In genomic region chr7:105766421-105767191, GRCh38 we compare ENCODE assay signal across 13 cellular contexts.
DNase-seq lines count a peak whose midpoint lies in the region; ATAC-seq and TF ChIP-seq lines count a peak whose summit lies in the region.
"Had no signal": no experiment of that assay in that cellular context is flagged by ENCODE, and none has a peak within 500 bp of the region (broad histone marks: within the 10 kb centered on the region; RNA-seq: fewer than 3 reads in every experiment).

No MANE protein-coding gene starts in this region.

- intact Hi-C loops in upper lobe of right lung (cut with DNase I): no loop called here

- no peak overlapping the region for H3K27ac ChIP-seq in upper lobe of right lung
- H3K27ac ChIP-seq: BLaER1, epithelial cell of prostate had no signal

- H3K27me3 ChIP-seq in upper lobe of right lung: no peaks in the 10 kb centered on the region
- H3K27me3 ChIP-seq: BLaER1 had no signal

- H3K4me1 ChIP-seq in upper lobe of right lung: peaks cover 8% of the 10 kb centered on the region
- H3K4me1 ChIP-seq: BLaER1 had no signal

- H3K36me3 ChIP-seq in upper lobe of right lung: no peaks in the 10 kb centered on the region
- H3K36me3 ChIP-seq: BLaER1 had no signal

- TF ChIP-seq CTCF in upper lobe of right lung (IDR thresholded peaks at IDR 0.05): no peak

- no peaks in the 10 kb centered on the region for H3K9me3 ChIP-seq in upper lobe of right lung
- H3K9me3 ChIP-seq: BLaER1 had no signal

- DNase-seq in stimulated activated CD4-positive, alpha-beta T cell treated with anti-CD3 and anti-CD28 coated beads, Interleukin-4, amount 100 ng/mL, for 24 hours: peak; percentile 28
- DNase-seq in stimulated activated CD4-positive, alpha-beta T cell treated with anti-CD3 and anti-CD28 coated beads, Interleukin-4, amount 100 ng/mL, for 1 hour: no peak
- DNase-seq in cerebellar cortex (ENCODE audit: low spot score) (peak; percentile 77), upper lobe of right lung (no peak), NCI-H2227 treated with DMSO at 0.1 percent for 48 hours (lab: John Stamatoyannopoulos, UW) (no peak), NCI-H748 treated with DMSO at 0.1 percent for 48 hours (lab: John Stamatoyannopoulos, UW) (no peak)
- DNase-seq: activated CD4-positive, alpha-beta T cell treated with anti-CD3 and anti-CD28 coated beads, Interleukin-2, amount 10 ng/mL, durations not matched to agents 24 days and 14 days; activated naive CD8-positive, alpha-beta T cell treated with anti-CD3 and anti-CD28 coated beads, Interleukin-2, amount 10 ng/mL, durations not matched to agents 7 days and 5 days; left cardiac atrium had no signal

- peak; percentile 53 for ATAC-seq in HG02884 (IDR thresholded peaks at IDR 0.05; ENCODE audit: unreplicated experiment)
- peak; percentile 28 for ATAC-seq in upper lobe of right lung
- no peak for ATAC-seq in HG03045 (IDR thresholded peaks at IDR 0.05; ENCODE audit: unreplicated experiment)
- ATAC-seq: left cardiac atrium had no signal

- H3K4me3 ChIP-seq in upper lobe of right lung: no peak overlapping the region
- H3K4me3 ChIP-seq: BLaER1 had no signal

Comparison
In these comparisons a context has a peak if more than half of its experiments do, and no peak if none do; other contexts are left out.
1. DNase-seq: peak in stimulated activated CD4-positive, alpha-beta T cell treated with anti-CD3 and anti-CD28 coated beads, Interleukin-4, amount 100 ng/mL, for 24 hours (single experiment) and cerebellar cortex (single experiment); none in stimulated activated CD4-positive, alpha-beta T cell treated with anti-CD3 and anti-CD28 coated beads, Interleukin-4, amount 100 ng/mL, for 1 hour (single experiment), upper lobe of right lung (single experiment), NCI-H2227 treated with DMSO at 0.1 percent for 48 hours (single experiment) and NCI-H748 treated with DMSO at 0.1 percent for 48 hours (single experiment).